ENCODE assay signal across 14 cellular contexts in the genomic region with DNA sequence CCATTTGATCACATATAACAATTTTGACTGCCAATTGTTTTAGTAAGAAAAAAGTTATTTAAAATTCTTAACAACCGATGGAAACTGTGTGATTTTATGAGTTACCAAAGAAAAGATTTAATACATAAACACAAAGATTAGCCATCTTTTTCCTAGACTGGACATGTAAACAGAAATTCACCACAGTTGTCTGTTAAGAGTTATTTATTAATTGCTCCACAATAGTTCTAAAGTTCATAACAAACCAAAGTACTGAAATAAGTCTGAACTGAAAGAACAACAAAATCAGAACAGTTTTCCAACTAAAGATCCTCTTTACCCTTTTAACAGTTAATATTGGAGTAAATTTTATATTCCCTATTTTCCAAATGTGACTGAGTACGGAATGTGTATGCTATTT.
"Had no signal": no experiment of that assay in that cellular context is flagged by ENCODE, and none has a peak within 500 bp of the region (broad histone marks: within the 10 kb centered on the region; RNA-seq: fewer than 3 reads in every experiment).

No MANE protein-coding gene starts in this region.

- ATAC-seq: gastroesophageal sphincter; heart right ventricle; stimulated activated naive CD8-positive, alpha-beta T cell treated with anti-CD3 and anti-CD28 coated beads, Interleukin-15, Interleukin-2, amounts not matched to agents 100 U/mL and 50 U/mL, for 24 hours had no signal

- DNase-seq: activated CD4-positive, alpha-beta T cell treated with anti-CD3 and anti-CD28 coated beads, Interleukin-2, amount 10 ng/mL, durations not matched to agents 7 days and 5 days; activated CD8-positive, alpha-beta memory T cell treated with anti-CD3 and anti-CD28 coated beads for 24 hours; activated naive CD4-positive, alpha-beta T cell; activated naive CD8-positive, alpha-beta T cell treated with anti-CD3 and anti-CD28 coated beads, Interleukin-2, amount 10 ng/mL, durations not matched to agents 7 days and 5 days; erythroblast; heart right ventricle; mammary epithelial cell; naive B cell; stimulated activated CD4-positive, alpha-beta T cell treated with anti-CD3 and anti-CD28 coated beads, Interleukin-15, amount 100 ng/mL, for 24 hours; stimulated activated CD4-positive, alpha-beta T cell treated with anti-CD3 and anti-CD28 coated beads, Interleukin-4, amount 100 ng/mL, for 1 hour; stimulated activated naive CD8-positive, alpha-beta T cell treated with anti-CD3 and anti-CD28 coated beads, Interleukin-15, Interleukin-2, amounts not matched to agents 100 U/mL and 50 U/mL, for 24 hours; upper lobe of left lung had no signal

- H3K9me3 ChIP-seq: gastroesophageal sphincter, heart right ventricle, neutrophil, upper lobe of left lung had no signal

- H3K27ac ChIP-seq: gastroesophageal sphincter, heart right ventricle, upper lobe of left lung had no signal

- H3K4me3 ChIP-seq: gastroesophageal sphincter, heart right ventricle, upper lobe of left lung had no signal

- H3K27me3 ChIP-seq: gastroesophageal sphincter, heart right ventricle, neutrophil, upper lobe of left lung had no signal
